Comparison of ENCODE assay signal across 8 cellular contexts in genomic region chr3:62318752-62319569, GRCh38. TPM values are rescaled to one million over a fixed set of nuclear protein-coding genes. Genes with fewer than 3 reads are reported as not detected.
A peak's percentile ranks its signal among the peaks of the same experiment; 100 is the strongest.
DNase-seq lines count a peak whose midpoint lies in the region; ATAC-seq and TF ChIP-seq lines count a peak whose summit lies in the region.

No MANE protein-coding gene starts in this region.

- peak overlapping the region; percentile 76 for H3K27ac Mint-ChIP-seq in neural crest cell (ENCODE audit: unreplicated experiment)
- H3K27ac Mint-ChIP-seq in stimulated activated naive CD8-positive, alpha-beta T cell treated with anti-CD3 and anti-CD28 coated beads, Interleukin-15, amount 100 ng/mL, for 72 hours: peak overlapping the region; percentile 97 to 99

- H3K27me3 Mint-ChIP-seq in neural crest cell (ENCODE audit: low read depth): no peaks in the 10 kb centered on the region
- H3K27me3 Mint-ChIP-seq in stimulated activated naive CD8-positive, alpha-beta T cell treated with anti-CD3 and anti-CD28 coated beads, Interleukin-15, amount 100 ng/mL, for 72 hours: peaks cover 58% of the 10 kb centered on the region

- no peaks in the 10 kb centered on the region for H3K27me3 ChIP-seq in Peyer's patch

- peak; percentile 95 for ATAC-seq in GM19328 (IDR thresholded peaks at IDR 0.05; ENCODE audit: unreplicated experiment)
- peak; percentile 93 for ATAC-seq in HG03520 (IDR thresholded peaks at IDR 0.05; ENCODE audit: unreplicated experiment)
- ATAC-seq in stimulated activated naive CD8-positive, alpha-beta T cell treated with anti-CD3 and anti-CD28 coated beads, Interleukin-15, amount 100 ng/mL, for 72 hours: peak; percentile 97

- H3K36me3 Mint-ChIP-seq in neural crest cell (ENCODE audit: low read depth): peaks cover 8% of the 10 kb centered on the region

- H3K4me3 ChIP-seq in AG09309 (ENCODE audit: control insufficient read depth, low read depth, low read length) (peak overlapping the region; percentile 92), Peyer's patch (peak overlapping the region; percentile 35 to 58 (median 46))

- H3K4me1 ChIP-seq in Peyer's patch: no peaks in the 10 kb centered on the region

- H3K9me3 Mint-ChIP-seq in neural crest cell: peaks cover 12% of the 10 kb centered on the region
- H3K9me3 Mint-ChIP-seq in stimulated activated naive CD8-positive, alpha-beta T cell treated with anti-CD3 and anti-CD28 coated beads, Interleukin-15, amount 100 ng/mL, for 72 hours: peaks cover 22 to 36% of the 10 kb centered on the region in 2 donors

- H3K9me3 ChIP-seq in Peyer's patch: no peaks in the 10 kb centered on the region

- H3K4me1 Mint-ChIP-seq in neural crest cell: peaks cover 33% of the 10 kb centered on the region
- H3K4me1 Mint-ChIP-seq in stimulated activated naive CD8-positive, alpha-beta T cell treated with anti-CD3 and anti-CD28 coated beads, Interleukin-15, amount 100 ng/mL, for 72 hours: peaks cover 10% of the 10 kb centered on the region

- peak overlapping the region; percentile 34 to 68 (median 36) for H3K27ac ChIP-seq in Peyer's patch

- TF ChIP-seq CTCF in AG09309 (IDR thresholded peaks at IDR 0.05; ENCODE audit: control insufficient read depth, insufficient read depth, low read depth, low read length, missing control alignments) (no peak), Peyer's patch (IDR thresholded peaks at IDR 0.05) (no peak), neural crest cell (conservative IDR thresholded peaks at IDR 0.05) (no peak)

- no peaks in the 10 kb centered on the region for H3K36me3 ChIP-seq in Peyer's patch

- DNase-seq in AG09309 (ENCODE audit: low read depth) (peak; percentile 32), Peyer's patch (peak; percentile 57 to 79 (median 77)), foreskin melanocyte (peak; percentile 79), neural crest cell (ENCODE audit: low read depth, low spot score) (peak; percentile 70)
- peak; percentile 71 for DNase-seq in activated naive CD4-positive, alpha-beta T cell treated with Interleukin-2 at 50 U/mL for 16 hours
- DNase-seq in stimulated activated naive CD8-positive, alpha-beta T cell treated with anti-CD3 and anti-CD28 coated beads, Interleukin-15, amount 100 ng/mL, for 72 hours: peak; percentile 53 to 69

- H3K4me3 Mint-ChIP-seq in neural crest cell: peak overlapping the region; percentile 96
- H3K4me3 Mint-ChIP-seq in stimulated activated naive CD8-positive, alpha-beta T cell treated with anti-CD3 and anti-CD28 coated beads, Interleukin-15, amount 100 ng/mL, for 72 hours: peak overlapping the region; percentile 91 to 92

- no peak for TF ChIP-seq POLR2A in Peyer's patch (IDR thresholded peaks at IDR 0.05)

RNA-seq across cellular contexts. Expression of gene FEZF2, which starts 54.4 kb away (rescaled TPM):
- total RNA-seq in Peyer's patch (not detected), neural crest cell (0.18 and 0.28 TPM in 2 replicates)

Comparison
In these comparisons a context has a peak if more than half of its experiments do, and no peak if none do; other contexts are left out.
1. Peak in every context shown above with its lines: DNase-seq, ATAC-seq, H3K4me3 ChIP-seq and H3K27ac ChIP-seq.